25 cellular contexts compared by ENCODE assay signal in the genomic region with DNA sequence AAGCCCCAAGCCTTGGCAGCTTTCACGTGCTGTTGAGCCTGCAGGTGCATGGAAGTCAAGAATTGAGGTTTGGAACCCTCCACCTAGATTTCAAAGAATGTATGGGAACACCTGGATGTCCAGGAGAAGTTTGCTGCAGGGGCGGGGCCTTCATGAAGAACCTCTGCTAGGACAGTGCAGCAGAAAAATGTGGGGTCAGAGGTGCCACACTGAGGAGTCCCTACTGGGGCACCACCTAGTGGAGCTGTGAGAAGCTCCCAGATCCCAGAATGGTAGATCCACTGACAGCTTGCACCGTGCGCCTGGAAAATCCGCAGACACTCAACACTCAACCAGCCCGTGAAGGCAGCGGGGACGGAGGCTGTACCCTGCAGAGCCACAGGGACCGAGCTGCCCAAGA.
"Had no signal": no experiment of that assay in that cellular context is flagged by ENCODE, and none has a peak within 500 bp of the region (broad histone marks: within the 10 kb centered on the region; RNA-seq: fewer than 3 reads in every experiment).

No MANE protein-coding gene starts in this region.

- H3K36me3 ChIP-seq: SJSA1 had no signal

- FAIRE-seq: RCC 7860 had no signal

- H3K27ac ChIP-seq: SJSA1 had no signal

- H3K4me3 ChIP-seq: SJSA1 had no signal

- DNase-seq: activated B cell treated with CpG ODN at 0.5 μM for 24 hours; activated CD4-positive, alpha-beta T cell treated with anti-CD3 and anti-CD28 coated beads for 1 hour; activated CD4-positive, alpha-beta T cell treated with anti-CD3 and anti-CD28 coated beads, Interleukin-2, amount 10 ng/mL, durations not matched to agents 24 days and 14 days; activated CD4-positive, alpha-beta T cell treated with anti-CD3 and anti-CD28 coated beads, Interleukin-2, amount 50 U/mL, for 48 hours; activated CD8-positive, alpha-beta memory T cell treated with anti-CD3 and anti-CD28 coated beads, Interleukin-2, amount 10 ng/mL, durations not matched to agents 7 days and 5 days; activated effector memory CD4-positive, alpha-beta T cell treated with Interleukin-2 at 50 U/mL for 16 hours; activated naive CD4-positive, alpha-beta T cell; activated T-cell treated with anti-CD3 and anti-CD28 coated beads, Interleukin-2, amount 50 U/mL, for 24 hours; aorta; Kasumi-1; NCI-H1092 treated with DMSO at 0.1 percent for 48 hours; NCI-H1417 treated with DMSO at 0.1 percent for 48 hours; NCI-H1694; NCI-H2029; NCI-H2107; NCI-H2171 treated with DMSO at 0.1 percent for 48 hours; NCI-H226; NCI-H526; NCI-H774; PC-3; SHP77; SW 1271 had no signal

- H3K4me1 ChIP-seq: SJSA1 had no signal

- H3K27me3 ChIP-seq: SJSA1 had no signal

- ATAC-seq: activated CD8-positive, alpha-beta memory T cell treated with anti-CD3 and anti-CD28 coated beads, Interleukin-2, amount 10 ng/mL, durations not matched to agents 7 days and 5 days; PC-3; SK-N-SH treated with all-trans-retinoic acid at 6 μM for 48 hours had no signal
